In the genomic region with DNA sequence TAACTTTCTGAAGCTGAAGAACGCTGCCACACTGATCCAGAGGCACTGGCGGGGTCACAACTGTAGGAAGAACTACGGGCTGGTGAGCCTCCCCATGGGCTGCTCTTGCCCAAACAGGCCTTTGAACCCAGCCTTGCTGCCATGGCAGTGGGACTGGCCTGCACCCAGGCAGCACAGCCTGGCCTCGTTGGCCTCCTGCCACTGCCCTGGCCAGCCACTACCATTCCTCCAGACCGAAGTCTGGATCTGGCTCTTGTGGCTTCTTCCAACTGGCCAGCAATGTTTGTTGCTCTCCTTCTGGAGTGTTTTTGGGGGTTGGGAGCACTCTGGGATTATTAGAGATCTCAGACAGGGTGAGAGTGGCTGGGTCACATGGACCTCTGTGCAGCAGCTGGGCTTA, we compare ENCODE assay signal across 30 cellular contexts. TPM values are rescaled to one million over a fixed set of nuclear protein-coding genes. Genes with fewer than 3 reads are reported as not detected.
DNase-seq lines count a peak whose midpoint lies in the region; ATAC-seq lines count a peak whose summit lies in the region.
"Had no signal": no experiment of that assay in that cellular context is flagged by ENCODE, and none has a peak within 500 bp of the region (broad histone marks: within the 10 kb centered on the region; RNA-seq: fewer than 3 reads in every experiment).

No MANE protein-coding gene starts in this region.

- no peak for ATAC-seq in Right ventricle myocardium inferior
- no peak for ATAC-seq in stimulated activated naive CD8-positive, alpha-beta T cell treated with anti-CD3 and anti-CD28 coated beads, Interleukin-15, amount 100 ng/mL, for 72 hours
- no peak for ATAC-seq in HG03045 (IDR thresholded peaks at IDR 0.05; ENCODE audit: unreplicated experiment)
- ATAC-seq in HG03521 (IDR thresholded peaks at IDR 0.05; ENCODE audit: unreplicated experiment), result no peak
- ATAC-seq: esophagus mucosa had no signal

- H3K9me3 Mint-ChIP-seq in stimulated activated naive CD8-positive, alpha-beta T cell treated with anti-CD3 and anti-CD28 coated beads, Interleukin-15, amount 100 ng/mL, for 72 hours, result peaks cover 0 to 7% of the 10 kb centered on the region in 2 donors
- H3K9me3 Mint-ChIP-seq: activated T-helper 2 cell treated with anti-CD3 and anti-CD28 coated beads, Interferon-gamma antibody, Interleukin-2, Interleukin-4, amounts not matched to agents 10 μg/mL and 5 μg/mL and 100 μg/mL, durations not matched to agents 14 hours and 24 hours and 36 hours; dendritic cell treated with granulocyte-macrophage colony-stimulating factor and Interleukin-4, amounts not matched to agents 40 ng/mL and 50 ng/mL, for 4 days; endodermal cell had no signal

- DNase-seq in Right ventricle myocardium inferior (ENCODE audit: missing footprints), result peak; percentile 59
- DNase-seq in cardiac septum (ENCODE audit: low spot score), result no peak
- DNase-seq in globus pallidus (ENCODE audit: low spot score), result peak; percentile 54
- peak; percentile 24 for DNase-seq in mucosa of gallbladder (ENCODE audit: low spot score)
- peak in 35 of 49 donors; percentile 7 to 80 (median 40) for DNase-seq in substantia nigra (lab: John Stamatoyannopoulos, UW)
- DNase-seq in stimulated activated naive CD8-positive, alpha-beta T cell treated with anti-CD3 and anti-CD28 coated beads, Interleukin-15, amount 100 ng/mL, for 72 hours, result no peak
- DNase-seq: activated CD4-positive, alpha-beta T cell treated with anti-CD3 and anti-CD28 coated beads for 48 hours; activated naive CD4-positive, alpha-beta T cell treated with anti-CD3 and anti-CD28 coated beads, Interleukin-2, amount 50 U/mL, for 16 hours; amniotic stem cell; Caco-2; endodermal cell; HCEC 1CT; Kasumi-1; kidney glomerular epithelial cell; mammary epithelial cell; NCI-H1436; NCI-H2107; NCI-H345; stimulated activated naive CD4-positive, alpha-beta T cell; SW 1271 had no signal

- intact Hi-C loops in Right ventricle myocardium inferior (cut with DNase I) (no loop called here), cardiac septum (cut with DNase I) (no loop called here)

- no peak overlapping the region for H3K27ac Mint-ChIP-seq in stimulated activated naive CD8-positive, alpha-beta T cell treated with anti-CD3 and anti-CD28 coated beads, Interleukin-15, amount 100 ng/mL, for 72 hours
- H3K27ac Mint-ChIP-seq: activated T-helper 2 cell treated with anti-CD3 and anti-CD28 coated beads, Interferon-gamma antibody, Interleukin-2, Interleukin-4, amounts not matched to agents 10 μg/mL and 5 μg/mL and 100 μg/mL, durations not matched to agents 14 hours and 24 hours and 36 hours; dendritic cell treated with granulocyte-macrophage colony-stimulating factor and Interleukin-4, amounts not matched to agents 40 ng/mL and 50 ng/mL, for 4 days; endodermal cell had no signal

- H3K27me3 Mint-ChIP-seq in stimulated activated naive CD8-positive, alpha-beta T cell treated with anti-CD3 and anti-CD28 coated beads, Interleukin-15, amount 100 ng/mL, for 72 hours, result no peaks in the 10 kb centered on the region

- peaks cover 12% of the 10 kb centered on the region for H3K4me1 Mint-ChIP-seq in stimulated activated naive CD8-positive, alpha-beta T cell treated with anti-CD3 and anti-CD28 coated beads, Interleukin-15, amount 100 ng/mL, for 72 hours

- H3K27ac ChIP-seq in substantia nigra (ENCODE audit: low read depth, low read length, poor library complexity, severe bottlenecking), result no peak overlapping the region
- H3K27ac ChIP-seq: 22Rv1, breast epithelium, C4-2B, neutrophil, psoas muscle had no signal

- H3K4me3 Mint-ChIP-seq in stimulated activated naive CD8-positive, alpha-beta T cell treated with anti-CD3 and anti-CD28 coated beads, Interleukin-15, amount 100 ng/mL, for 72 hours, result no peak overlapping the region
- H3K4me3 Mint-ChIP-seq: dendritic cell treated with granulocyte-macrophage colony-stimulating factor and Interleukin-4, amounts not matched to agents 40 ng/mL and 50 ng/mL, for 4 days; endodermal cell had no signal

RNA-seq across cellular contexts. Expression of a gene that starts 51.0 kb away (rescaled TPM):
- total RNA-seq in Right ventricle myocardium inferior, result 7.0 TPM
- 3.0 TPM for total RNA-seq in cardiac septum
- 21.0 TPM for total RNA-seq in mucosa of gallbladder

Comparison
In these comparisons a context has a peak if more than half of its experiments do, and no peak if none do; other contexts are left out.
1. DNase-seq: peak in Right ventricle myocardium inferior (single experiment), globus pallidus (single experiment), mucosa of gallbladder (single experiment) and substantia nigra (35 of 49); none in cardiac septum (single experiment) and stimulated activated naive CD8-positive, alpha-beta T cell treated with anti-CD3 and anti-CD28 coated beads, Interleukin-15, amount 100 ng/mL, for 72 hours (0 of 2).